Comparison of ENCODE assay signal across 7 cellular contexts in the genomic region with DNA sequence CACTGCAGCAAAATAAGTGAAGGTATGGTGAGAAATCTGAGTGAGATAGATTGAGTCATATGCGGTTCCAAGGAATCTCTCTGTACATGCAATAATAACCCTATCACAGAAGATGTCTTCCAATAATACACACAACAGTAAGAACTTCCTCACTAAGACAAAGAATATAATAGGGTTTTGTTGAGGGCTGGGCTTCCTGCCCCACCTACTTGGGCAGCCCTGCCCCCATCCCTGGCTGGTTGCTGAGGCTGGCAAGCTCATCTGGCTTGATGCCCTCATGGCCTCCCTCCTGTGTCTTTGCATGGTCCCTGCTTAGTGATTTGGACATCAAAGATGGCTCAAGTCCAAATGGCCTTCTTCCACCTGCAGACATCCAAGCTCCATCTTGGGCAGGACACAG. TPM values are rescaled to one million over a fixed set of nuclear protein-coding genes. Genes with fewer than 3 reads are reported as not detected.
DNase-seq lines count a peak whose midpoint lies in the region; ATAC-seq and TF ChIP-seq lines count a peak whose summit lies in the region.

No MANE protein-coding gene starts in this region.

- H3K36me3 ChIP-seq in HCT116 (ENCODE audit: control insufficient read depth in 1 of 2, insufficient read depth in 2 of 2, low read length in 2 of 2): no peaks in the 10 kb centered on the region
- H3K36me3 ChIP-seq in osteoblast (ENCODE audit: insufficient read depth, low read length): peaks cover 3% of the 10 kb centered on the region

- no peak for ATAC-seq in HCT116
- ATAC-seq in GM18505 (IDR thresholded peaks at IDR 0.05; ENCODE audit: unreplicated experiment): no peak

- H3K79me2 ChIP-seq in HCT116 (ENCODE audit: insufficient read depth, low read length): 0 out of 2 replicates have a peak, but pooled peaks cover 4% of the 10 kb centered on the region
- H3K79me2 ChIP-seq in osteoblast (ENCODE audit: insufficient read depth, low read length): peaks cover 16% of the 10 kb centered on the region

- POLR2A ChIA-PET in HCT116 (lab: Charles Lee): no interaction called here
- POLR2A ChIA-PET in RWPE1 (lab: Yijun Ruan, JAX; ENCODE audit: low non-redundant PET): no interaction called here
- POLR2A ChIA-PET in HEK293T (lab: Yijun Ruan, JAX): interaction anchor here (2.0 kb wide), 1 partner anchor 292 kb away, joined by 9 read pairs; a partner anchor contains a TSS

- RAD21 ChIA-PET in HCT116 (lab: Charles Lee; ENCODE audit: low non-redundant PET in 1 of 2, low total read pairs in 2 of 2, uncharacterized antibody in 2 of 2, unreplicated experiment in 2 of 2): no interaction called here

- intact Hi-C loops in HCT116 (cut with micrococcal nuclease): loop anchor here (10.0 kb wide), 1 partner anchor 92 kb away; no protein-coding TSS in a partner anchor

- no peak overlapping the region for H2AFZ ChIP-seq in HCT116 (ENCODE audit: low read depth, low read length, poor library complexity, severe bottlenecking)
- no peak overlapping the region for H2AFZ ChIP-seq in osteoblast (ENCODE audit: low read length)

- no peak for TF ChIP-seq POLR2A in HCT116 (IDR thresholded peaks at IDR 0.05; ENCODE audit: borderline replicate concordance, extremely low read depth, insufficient read depth, insufficient read length)
- TF ChIP-seq POLR2A in GM18505 (IDR thresholded peaks at IDR 0.05; ENCODE audit: borderline replicate concordance, extremely low read depth, insufficient read depth, insufficient read length): no peak

- BruUV-seq in HCT116 (replicated peaks; lab: Mats Ljungman, UMichigan): no TSS peak

- TF ChIP-seq RAD21 in HCT116 (IDR thresholded peaks at IDR 0.05; ENCODE audit: low read depth): no peak

- CTCF ChIA-PET in HCT116 (lab: Charles Lee): no interaction called here
- CTCF ChIA-PET in RWPE1 (lab: Yijun Ruan, JAX): no interaction called here
- CTCF ChIA-PET in HEK293T (lab: Yijun Ruan, JAX): interaction anchor here (0.6 kb wide), 2 partner anchors 567 to 1472 kb away, joined by 3 read pairs; no protein-coding TSS in a partner anchor

- no peak for DNase-seq in HCT116 (ENCODE audit: low read depth, low spot score)
- no peak for DNase-seq in RWPE1 (ENCODE audit: low spot score)
- DNase-seq in central memory CD4-positive, alpha-beta T cell: peak; percentile 29
- DNase-seq in osteoblast (ENCODE audit: insufficient read length, low spot score, missing footprints): no peak
- DNase-seq in HEK293T (ENCODE audit: extremely low spot score): no peak
- no peak for DNase-seq in coronary artery (ENCODE audit: low spot score)

- TF ChIP-seq CTCF in HCT116 (IDR thresholded peaks at IDR 0.05 in 2 of 3, conservative IDR thresholded peaks at IDR 0.05 in 1 of 3; ENCODE audit: borderline replicate concordance in 1 of 3, insufficient read depth in 1 of 3, low read depth in 2 of 3, low read length in 2 of 3) (no peak), RWPE1 (conservative IDR thresholded peaks at IDR 0.05; ENCODE audit: low read depth) (no peak), osteoblast (IDR thresholded peaks at IDR 0.05; ENCODE audit: extremely low read depth, low read depth, low read length) (no peak), coronary artery (IDR thresholded peaks at IDR 0.05) (no peak)

- H3K4me1 ChIP-seq in HCT116 (ENCODE audit: control insufficient read depth in 1 of 2, insufficient read depth in 2 of 2, low read length in 2 of 2): peaks cover 16 to 22% of the 10 kb centered on the region in 2 experiments
- H3K4me1 ChIP-seq in osteoblast (ENCODE audit: insufficient read depth, low read length): peaks cover 29% of the 10 kb centered on the region

- no peaks in the 10 kb centered on the region for H3K9me3 ChIP-seq in HCT116 (ENCODE audit: control insufficient read depth in 1 of 2, insufficient read depth in 1 of 2, low read depth in 1 of 2, low read length in 2 of 2)
- no peaks in the 10 kb centered on the region for H3K9me3 ChIP-seq in osteoblast (ENCODE audit: low read depth, low read length)

- H3K4me2 ChIP-seq in HCT116 (ENCODE audit: low read length) (peak overlapping the region; percentile 81), osteoblast (ENCODE audit: insufficient read depth, low read length) (peak overlapping the region; percentile 95)

- H4K20me1 ChIP-seq in HCT116 (ENCODE audit: insufficient read depth): no peaks in the 10 kb centered on the region
- H4K20me1 ChIP-seq in osteoblast (ENCODE audit: insufficient read depth, low read length): peaks cover 6% of the 10 kb centered on the region

- no peaks in the 10 kb centered on the region for H3K9me2 ChIP-seq in HCT116 (ENCODE audit: insufficient read depth)

- H3K4me3 ChIP-seq in HCT116 (replicated peaks in 1 of 2; ENCODE audit: low read depth in 1 of 2, low read length in 2 of 2): no peak overlapping the region
- H3K4me3 ChIP-seq in osteoblast (ENCODE audit: insufficient read depth, low read length): no peak overlapping the region
- H3K4me3 ChIP-seq in coronary artery: no peak overlapping the region

- no peak overlapping the region for H3K27ac ChIP-seq in HCT116 (ENCODE audit: low read depth, low read length)
- H3K27ac ChIP-seq in RWPE1: peak overlapping the region; percentile 64
- H3K27ac ChIP-seq in osteoblast (ENCODE audit: low read depth, low read length): peak overlapping the region; percentile 2
- H3K27ac ChIP-seq in coronary artery: peak overlapping the region in 1 of 2 donors; percentile 12

- no peaks in the 10 kb centered on the region for H3K27me3 ChIP-seq in HCT116 (ENCODE audit: insufficient read depth, low read length)
- H3K27me3 ChIP-seq in osteoblast (ENCODE audit: insufficient read depth, low read length): no peaks in the 10 kb centered on the region

- H3K9ac ChIP-seq in HCT116 (ENCODE audit: low read length): no peak overlapping the region

TF ChIP-seq in HCT116, 20 proteins besides CTCF, POLR2A, EP300 and RAD21:
- TF ChIP-seq YY1 (IDR thresholded peaks at IDR 0.05; ENCODE audit: extremely low read depth, insufficient replicate concordance, low read depth, low read length): no peak

TF ChIP-seq in HEK293T, 16 proteins besides CTCF, POLR2A, EP300 and RAD21:
- TF ChIP-seq ARNT (IDR thresholded peaks at IDR 0.05): no peak
- TF ChIP-seq FOXM1 (IDR thresholded peaks at IDR 0.05; ENCODE audit: borderline replicate concordance): no peak
- no peak for TF ChIP-seq LEF1 (IDR thresholded peaks at IDR 0.05; ENCODE audit: borderline replicate concordance)
- TF ChIP-seq CTBP1 (IDR thresholded peaks at IDR 0.05; ENCODE audit: borderline replicate concordance): no peak
- no peak for TF ChIP-seq BHLHE40 (IDR thresholded peaks at IDR 0.05; ENCODE audit: borderline replicate concordance)
- no peak for TF ChIP-seq NFRKB (IDR thresholded peaks at IDR 0.05)
- TF ChIP-seq, protein P1, sequence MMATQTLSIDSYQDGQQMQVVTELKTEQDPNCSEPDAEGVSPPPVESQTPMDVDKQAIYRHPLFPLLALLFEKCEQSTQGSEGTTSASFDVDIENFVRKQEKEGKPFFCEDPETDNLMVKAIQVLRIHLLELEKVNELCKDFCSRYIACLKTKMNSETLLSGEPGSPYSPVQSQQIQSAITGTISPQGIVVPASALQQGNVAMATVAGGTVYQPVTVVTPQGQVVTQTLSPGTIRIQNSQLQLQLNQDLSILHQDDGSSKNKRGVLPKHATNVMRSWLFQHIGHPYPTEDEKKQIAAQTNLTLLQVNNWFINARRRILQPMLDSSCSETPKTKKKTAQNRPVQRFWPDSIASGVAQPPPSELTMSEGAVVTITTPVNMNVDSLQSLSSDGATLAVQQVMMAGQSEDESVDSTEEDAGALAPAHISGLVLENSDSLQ (IDR thresholded peaks at IDR 0.05): no peak
- TF ChIP-seq SP1 (IDR thresholded peaks at IDR 0.05): no peak
- TF ChIP-seq FOXA1 (IDR thresholded peaks at IDR 0.05): no peak
- no peak for TF ChIP-seq ZNF384 (IDR thresholded peaks at IDR 0.05)
- no peak for TF ChIP-seq L3MBTL2 (conservative IDR thresholded peaks at IDR 0.05)
- TF ChIP-seq FOXK2 (IDR thresholded peaks at IDR 0.05): no peak
- TF ChIP-seq SUZ12 (IDR thresholded peaks at IDR 0.05): no peak
- TF ChIP-seq TARDBP (IDR thresholded peaks at IDR 0.05): no peak
- TF ChIP-seq HDGF (IDR thresholded peaks at IDR 0.05; ENCODE audit: borderline replicate concordance): no peak
- TF ChIP-seq ELF4 (IDR thresholded peaks at IDR 0.05): no peak
TF ChIP-seq in HEK293T: peak in this region for 0.

RNA-seq across cellular contexts. Expression of a gene that starts 2.7 kb away (rescaled TPM):
- total RNA-seq in HCT116 (2021; ENCODE audit: unreplicated experiment) (11.3 TPM), osteoblast (17.0 and 22.7 TPM in 2 replicates)
- polyA plus RNA-seq in HCT116 (2012): 11.9 and 13.5 TPM in 2 replicates
